Comparison of ENCODE assay signal across 9 cellular contexts in the genomic region with DNA sequence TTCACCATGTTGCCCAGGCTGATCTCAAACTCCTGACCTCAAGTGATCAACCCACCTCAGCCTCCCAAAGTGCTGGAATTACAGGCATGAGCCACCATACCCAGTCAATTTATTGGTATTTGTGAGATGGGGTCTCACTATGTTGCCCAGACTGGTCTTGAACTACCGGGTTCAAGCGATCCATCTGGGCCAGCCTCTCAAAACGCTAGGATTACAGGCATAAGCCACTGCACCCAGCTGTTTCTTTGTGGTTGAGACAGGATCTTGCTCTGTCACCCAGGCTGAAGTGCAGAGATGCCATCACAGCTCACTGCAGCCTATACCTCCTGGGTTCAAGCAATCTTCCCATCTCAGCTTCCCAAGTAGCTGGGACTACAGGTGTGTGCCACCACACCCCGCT. TPM values are rescaled to one million over a fixed set of nuclear protein-coding genes. Genes with fewer than 3 reads are reported as not detected.
DNase-seq lines count a peak whose midpoint lies in the region; ATAC-seq, FAIRE-seq and TF ChIP-seq lines count a peak whose summit lies in the region.
"Not testable (repeated sequence)": the region's sequence is repeated elsewhere in the genome, so short reads cannot be mapped to it uniquely, and the experiment has no call there.
"Had no signal": no experiment of that assay in that cellular context is flagged by ENCODE, and none has a peak within 500 bp of the region (broad histone marks: within the 10 kb centered on the region; RNA-seq: fewer than 3 reads in every experiment).

No MANE protein-coding gene starts in this region.

- TF ChIP-seq POLR2A in K562 (conservative IDR thresholded peaks at IDR 0.05); esophagus muscularis mucosa (IDR thresholded peaks at IDR 0.05; ENCODE audit: low read depth): not testable (repeated sequence)

- H3K27me3 ChIP-seq in K562 (ENCODE audit: control insufficient read depth in 2 of 2, insufficient read depth in 2 of 2, low read length in 2 of 2), result not testable (repeated sequence)
- H3K27me3 ChIP-seq in esophagus muscularis mucosa, result peaks cover 0 to 15% (median 0%) of the 10 kb centered on the region in 4 donors

- not testable (repeated sequence) for H3K9ac ChIP-seq in K562 (ENCODE audit: insufficient read depth in 1 of 2, low read depth in 2 of 2, low read length in 2 of 2)

- H3K4me1 ChIP-seq in HEK293 (ENCODE audit: control insufficient read depth, insufficient read depth, low read length), result not testable (repeated sequence)
- H3K4me1 ChIP-seq in K562 (replicated peaks in 1 of 2; ENCODE audit: control insufficient read depth in 2 of 2, insufficient read depth in 2 of 2, low read length in 2 of 2), result peaks cover 21 to 56% of the 10 kb centered on the region in 2 experiments
- peaks cover 13 to 53% (median 42%) of the 10 kb centered on the region in 4 donors for H3K4me1 ChIP-seq in esophagus muscularis mucosa

- H3K4me3 ChIP-seq in HEK293 (ENCODE audit: low read depth, low read length); K562; esophagus muscularis mucosa: not testable (repeated sequence)

- DNase-seq in MV-4-11 (lab: John Stamatoyannopoulos, UW), result peak; percentile 41
- DNase-seq in K562 (ENCODE audit: extremely low read depth in 1 of 4, low spot score in 3 of 4); esophagus muscularis mucosa (ENCODE audit: extremely low spot score): not testable (repeated sequence)

- H3K36me3 ChIP-seq in HEK293 (ENCODE audit: control insufficient read depth in 2 of 2, insufficient read depth in 1 of 2, low read length in 2 of 2); esophagus muscularis mucosa: not testable (repeated sequence)
- peaks cover 13% of the 10 kb centered on the region; the same call in 1 of the 3 replicates for H3K36me3 ChIP-seq in K562 (ENCODE audit: control insufficient read depth, insufficient read depth, low read length)

- not testable (repeated sequence) for H3K9me1 ChIP-seq in K562 (ENCODE audit: control insufficient read depth, insufficient read depth, low read length)

- H2AFZ ChIP-seq in K562 (ENCODE audit: low read depth, low read length), result not testable (repeated sequence)

- POLR2A ChIA-PET in HEK293 (lab: Yijun Ruan, JAX) (interaction anchor here (0.6 to 1.3 kb wide), 3 partner anchors 11 to 30 kb away, joined by 3 to 4 read pairs (median 3); no protein-coding TSS in a partner anchor), K562 (lab: Yijun Ruan, JAX) (interaction anchor here (2.6 kb wide), 1 partner anchor 10 kb away, joined by 14 read pairs; no protein-coding TSS in a partner anchor)

- intact Hi-C loops in K562 (cut with micrococcal nuclease); esophagus muscularis mucosa (cut with DNase I): not testable (repeated sequence)

- TF ChIP-seq EP300 in K562 (IDR thresholded peaks at IDR 0.05; ENCODE audit: low read length); esophagus muscularis mucosa (IDR thresholded peaks at IDR 0.05): not testable (repeated sequence)

- H3K27ac ChIP-seq in HEK293 (ENCODE audit: extremely low read depth, low read depth, low read length); K562 (ENCODE audit: extremely low read depth, low read depth, low read length): not testable (repeated sequence)
- H3K27ac ChIP-seq in esophagus muscularis mucosa (replicated peaks in 1 of 4), result peak overlapping the region in 3 of 4 donors; percentile 75 to 85 (median 76)

- not testable (repeated sequence) for H4K20me1 ChIP-seq in K562 (replicated peaks; ENCODE audit: control insufficient read depth, insufficient read depth, low read length)

- not testable (repeated sequence) for FAIRE-seq in K562 (lab: Jason Lieb, UNC)

- H3K4me2 ChIP-seq in K562 (ENCODE audit: insufficient read depth, low read length), result not testable (repeated sequence)

- in situ Hi-C loops in K562 (cut with MboI), result not testable (repeated sequence)

- WGBS in K562 (ENCODE audit: insufficient coverage, low coverage, missing lambda C conversion rate), result 56% methylated on average over 4 of the region's 4 CpGs
- WGBS in esophagus muscularis mucosa, result 85% methylated on average over 4 of the region's 4 CpGs

- H3K9me3 ChIP-seq in HEK293 (ENCODE audit: control insufficient read depth, insufficient read depth, low read depth, low read length); K562 (replicated peaks; ENCODE audit: control insufficient read depth, insufficient read depth, low read depth, low read length); esophagus muscularis mucosa: not testable (repeated sequence)

- TF ChIP-seq CTCF in HEK293 (tag by site-specific recombination; IDR thresholded peaks at IDR 0.05); K562 (IDR thresholded peaks at IDR 0.05 in 2 of 3, conservative IDR thresholded peaks at IDR 0.05 in 1 of 3; ENCODE audit: insufficient read depth in 2 of 3, low read depth in 1 of 3, low read length in 3 of 3); esophagus muscularis mucosa (IDR thresholded peaks at IDR 0.05): not testable (repeated sequence)

- not testable (repeated sequence) for ATAC-seq in K562

- not testable (repeated sequence) for BruUV-seq in K562 (replicated peaks; lab: Mats Ljungman, UMichigan)

- TF ChIP-seq RAD21 in K562 (CRISPR knock-in tag; conservative IDR thresholded peaks at IDR 0.05 in 1 of 2, IDR thresholded peaks at IDR 0.05 in 1 of 2), result not testable (repeated sequence)

- H3K79me2 ChIP-seq in K562 (ENCODE audit: control insufficient read depth, insufficient read depth, low read length), result not testable (repeated sequence)

- CTCF ChIA-PET in HEK293 (lab: Yijun Ruan, JAX), result interaction anchor here (0.9 kb wide), 1 partner anchor 27 kb away, joined by 3 read pairs; no protein-coding TSS in a partner anchor
- CTCF ChIA-PET in K562 (lab: Yijun Ruan, JAX; ENCODE audit: low intra/inter-chr PET ratio), result not testable (repeated sequence)

RNA-seq across cellular contexts. Expression of gene GIPC3, which starts 3.5 kb away (rescaled TPM):
- 2.6 and 7.5 TPM in 2 replicates for total RNA-seq in K562 (2011; cell fraction: chromatin; rRNA removed; ENCODE audit: low replicate concordance)
- total RNA-seq in K562 (2011; cell fraction: nucleolus; rRNA removed), result 3.8 and 5.5 TPM in 2 replicates
- 3.2 and 4.0 TPM in 2 replicates for total RNA-seq in K562 (2011; cell fraction: nucleoplasm; rRNA removed)
- total RNA-seq in K562 (2014; rRNA removed) (0.54 and 1.2 TPM in 2 replicates), K562 (2014; rRNA removed; fragmentation: Illumina TruSeq; extraction: Trizol) (0.83 and 0.91 TPM in 2 replicates), K562 (2015; rRNA removed; fragmentation: Illumina TruSeq; extraction: Trizol) (0.98 and 1.0 TPM in 2 replicates), K562 (2021) (3.3 and 3.9 TPM in 2 replicates), esophagus muscularis mucosa (10 to 100 TPM in 1 of 4 donors, 1 to 10 TPM in 3; 4.1 to 17.5 (median 4.9) TPM)
- polyA plus RNA-seq in K562 (2011; rRNA removed) (2.5 and 3.1 TPM in 2 replicates), K562 (2014; fragmentation: Illumina TruSeq; extraction: Trizol) (3.0 and 3.6 TPM in 2 replicates), K562 (2014; fragmentation: Nextera tagmentation; extraction: Ambion mirVana) (under 1 TPM in 1 of 2 experiments, not detected in 1; 0.03 TPM), K562 (2014; rRNA removed) (1.9 and 2.3 TPM in 2 replicates)
- 3.0 and 4.9 TPM in 2 replicates for polyA plus RNA-seq in K562 (2011; cell fraction: cytosol; rRNA removed)
- 5.3 and 8.9 TPM in 2 replicates for polyA plus RNA-seq in K562 (2011; cell fraction: nucleus; rRNA removed)
- 3.6 and 14.1 TPM in 2 replicates for polyA plus RNA-seq in K562 (2012)
- 2.0 and 3.2 TPM in 2 replicates for polyA minus RNA-seq in K562 (2011; rRNA and poly(A)+ RNA removed)
- 5.9 and 6.7 TPM in 2 replicates for polyA minus RNA-seq in K562 (2011; cell fraction: cytosol; rRNA and poly(A)+ RNA removed)
- polyA minus RNA-seq in K562 (2011; cell fraction: nucleus; rRNA and poly(A)+ RNA removed), result 1.6 and 2.1 TPM in 2 replicates
- total RNA-seq: Daoy, G401, GM12878 had no signal
- polyA plus RNA-seq: GM12878 had no signal

RNA-seq across cellular contexts. Expression of gene HMG20B, which starts 9.0 kb away (rescaled TPM):
- total RNA-seq in K562 (2011; cell fraction: chromatin; rRNA removed; ENCODE audit: low replicate concordance), result 47.2 and 115 TPM in 2 replicates
- total RNA-seq in K562 (2011; cell fraction: nucleolus; rRNA removed), result 85.8 and 97.1 TPM in 2 replicates
- total RNA-seq in K562 (2011; cell fraction: nucleoplasm; rRNA removed), result 68.6 and 70.5 TPM in 2 replicates
- 137 and 148 TPM in 2 replicates for total RNA-seq in K562 (2014; rRNA removed)
- total RNA-seq in K562 (2014; rRNA removed; fragmentation: Illumina TruSeq; extraction: Trizol), result 18.2 and 18.5 TPM in 2 replicates
- 37.6 and 38.6 TPM in 2 replicates for total RNA-seq in K562 (2015; rRNA removed; fragmentation: Illumina TruSeq; extraction: Trizol)
- 122 and 125 TPM in 2 replicates for total RNA-seq in K562 (2021)
- polyA plus RNA-seq in K562 (2011; rRNA removed), result 47.6 and 54.4 TPM in 2 replicates
- polyA plus RNA-seq in K562 (2011; cell fraction: cytosol; rRNA removed), result 49.5 and 107 TPM in 2 replicates
- polyA plus RNA-seq in K562 (2011; cell fraction: nucleus; rRNA removed), result 169 and 253 TPM in 2 replicates
- 75.9 and 122 TPM in 2 replicates for polyA plus RNA-seq in K562 (2012)
- 25.6 and 53.2 TPM in 2 replicates for polyA plus RNA-seq in K562 (2014; fragmentation: Illumina TruSeq; extraction: Trizol)
- under 1 TPM; 0.35 to 0.78 TPM for polyA plus RNA-seq in K562 (2014; fragmentation: Nextera tagmentation; extraction: Ambion mirVana)
- 159 and 172 TPM in 2 replicates for polyA plus RNA-seq in K562 (2014; rRNA removed)
- polyA minus RNA-seq in K562 (2011; rRNA and poly(A)+ RNA removed), result 8.0 and 11.1 TPM in 2 replicates
- 24.4 and 30.8 TPM in 2 replicates for polyA minus RNA-seq in K562 (2011; cell fraction: cytosol; rRNA and poly(A)+ RNA removed)
- 24.4 and 30.4 TPM in 2 replicates for polyA minus RNA-seq in K562 (2011; cell fraction: nucleus; rRNA and poly(A)+ RNA removed)
- 100 to 1,000 TPM; 136 to 202 (median 161) TPM for total RNA-seq in esophagus muscularis mucosa

RNA-seq across cellular contexts. Expression of gene MFSD12, which starts 24.4 kb away (rescaled TPM):
- total RNA-seq in K562 (2011; cell fraction: chromatin; rRNA removed; ENCODE audit: low replicate concordance), result 80.9 and 267 TPM in 2 replicates
- total RNA-seq in K562 (2011; cell fraction: nucleolus; rRNA removed), result 253 and 311 TPM in 2 replicates
- 151 and 160 TPM in 2 replicates for total RNA-seq in K562 (2011; cell fraction: nucleoplasm; rRNA removed)
- 99.9 and 103 TPM in 2 replicates for total RNA-seq in K562 (2014; rRNA removed)
- 18.8 and 21.5 TPM in 2 replicates for total RNA-seq in K562 (2014; rRNA removed; fragmentation: Illumina TruSeq; extraction: Trizol)
- 34.8 and 40.7 TPM in 2 replicates for total RNA-seq in K562 (2015; rRNA removed; fragmentation: Illumina TruSeq; extraction: Trizol)
- total RNA-seq in K562 (2021), result 110 and 112 TPM in 2 replicates
- 31.8 and 53.9 TPM in 2 replicates for polyA plus RNA-seq in K562 (2011; rRNA removed)
- polyA plus RNA-seq in K562 (2011; cell fraction: cytosol; rRNA removed), result 48.2 and 140 TPM in 2 replicates
- polyA plus RNA-seq in K562 (2011; cell fraction: nucleus; rRNA removed), result 127 and 224 TPM in 2 replicates
- 63.5 and 81.8 TPM in 2 replicates for polyA plus RNA-seq in K562 (2012)
- 28.2 and 63.0 TPM in 2 replicates for polyA plus RNA-seq in K562 (2014; fragmentation: Illumina TruSeq; extraction: Trizol)
- 1 to 10 TPM in 1 of 2 experiments, under 1 TPM in 1; 0.69 to 1.7 TPM for polyA plus RNA-seq in K562 (2014; fragmentation: Nextera tagmentation; extraction: Ambion mirVana)
- 79.9 and 80.7 TPM in 2 replicates for polyA plus RNA-seq in K562 (2014; rRNA removed)
- polyA minus RNA-seq in K562 (2011; rRNA and poly(A)+ RNA removed), result 19.6 and 27.4 TPM in 2 replicates
- 64.0 and 66.5 TPM in 2 replicates for polyA minus RNA-seq in K562 (2011; cell fraction: cytosol; rRNA and poly(A)+ RNA removed)
- 38.5 and 38.8 TPM in 2 replicates for polyA minus RNA-seq in K562 (2011; cell fraction: nucleus; rRNA and poly(A)+ RNA removed)
- total RNA-seq in esophagus muscularis mucosa, result 10 to 100 TPM; 28.2 to 87.0 (median 62.4) TPM

RNA-seq across cellular contexts. Expression of gene TBXA2R, which starts 24.9 kb away (rescaled TPM):
- 10.2 and 37.7 TPM in 2 replicates for total RNA-seq in K562 (2011; cell fraction: chromatin; rRNA removed; ENCODE audit: low replicate concordance)
- 58.8 and 84.5 TPM in 2 replicates for total RNA-seq in K562 (2011; cell fraction: nucleolus; rRNA removed)
- total RNA-seq in K562 (2011; cell fraction: nucleoplasm; rRNA removed), result 27.7 and 36.4 TPM in 2 replicates
- total RNA-seq in K562 (2014; rRNA removed), result 2.5 and 5.2 TPM in 2 replicates
- total RNA-seq in K562 (2014; rRNA removed; fragmentation: Illumina TruSeq; extraction: Trizol), result 2.3 and 2.8 TPM in 2 replicates
- 2.5 and 3.1 TPM in 2 replicates for total RNA-seq in K562 (2015; rRNA removed; fragmentation: Illumina TruSeq; extraction: Trizol)
- total RNA-seq in K562 (2021), result 21.0 and 24.0 TPM in 2 replicates
- polyA plus RNA-seq in K562 (2011; rRNA removed), result 2.9 and 4.4 TPM in 2 replicates
- 4.0 and 21.7 TPM in 2 replicates for polyA plus RNA-seq in K562 (2011; cell fraction: cytosol; rRNA removed)
- 3.7 and 12.5 TPM in 2 replicates for polyA plus RNA-seq in K562 (2011; cell fraction: nucleus; rRNA removed)
- 11.5 and 11.6 TPM in 2 replicates for polyA plus RNA-seq in K562 (2012)
- polyA plus RNA-seq in K562 (2014; fragmentation: Illumina TruSeq; extraction: Trizol), result 4.3 and 6.7 TPM in 2 replicates
- polyA plus RNA-seq in K562 (2014; fragmentation: Nextera tagmentation; extraction: Ambion mirVana), result 1 to 10 TPM; 1.5 to 2.6 TPM
- polyA plus RNA-seq in K562 (2014; rRNA removed), result 5.7 and 6.1 TPM in 2 replicates
- 0.90 and 1.6 TPM in 2 replicates for polyA minus RNA-seq in K562 (2011; rRNA and poly(A)+ RNA removed)
- 17.4 and 19.6 TPM in 2 replicates for polyA minus RNA-seq in K562 (2011; cell fraction: cytosol; rRNA and poly(A)+ RNA removed)
- polyA minus RNA-seq in K562 (2011; cell fraction: nucleus; rRNA and poly(A)+ RNA removed), result 3.1 and 6.1 TPM in 2 replicates
- total RNA-seq in esophagus muscularis mucosa, result 10 to 100 TPM in 1 of 4 donors, 1 to 10 TPM in 3; 4.8 to 17.2 (median 7.7) TPM
- total RNA-seq: Daoy, GM12878 had no signal

RNA-seq across cellular contexts. Expression of gene TEKTIP1, which starts 42.8 kb away (rescaled TPM):
- not detected in 2 replicates for total RNA-seq in K562 (2011; cell fraction: chromatin; rRNA removed; ENCODE audit: low replicate concordance)
- not detected in 2 replicates for total RNA-seq in K562 (2011; cell fraction: nucleolus; rRNA removed)
- not detected in 2 replicates for total RNA-seq in K562 (2011; cell fraction: nucleoplasm; rRNA removed)
- total RNA-seq in K562 (2014; rRNA removed), result not detected in 2 replicates
- total RNA-seq in K562 (2014; rRNA removed; fragmentation: Illumina TruSeq; extraction: Trizol), result not detected in 2 replicates
- total RNA-seq in K562 (2015; rRNA removed; fragmentation: Illumina TruSeq; extraction: Trizol), result 0.26 TPM in 1 of 2 replicates, not detected in the other
- 0.29 and 0.66 TPM in 2 replicates for total RNA-seq in K562 (2021)
- not detected in 2 replicates for polyA plus RNA-seq in K562 (2011; rRNA removed)
- polyA plus RNA-seq in K562 (2011; cell fraction: cytosol; rRNA removed), result not detected in 2 replicates
- 0.53 TPM in 1 of 2 replicates, not detected in the other for polyA plus RNA-seq in K562 (2011; cell fraction: nucleus; rRNA removed)
- 0.44 and 0.68 TPM in 2 replicates for polyA plus RNA-seq in K562 (2012)
- polyA plus RNA-seq in K562 (2014; fragmentation: Illumina TruSeq; extraction: Trizol), result not detected in 2 replicates
- not detected for polyA plus RNA-seq in K562 (2014; fragmentation: Nextera tagmentation; extraction: Ambion mirVana)
- polyA plus RNA-seq in K562 (2014; rRNA removed), result not detected in 2 replicates
- not detected in 2 replicates for polyA minus RNA-seq in K562 (2011; rRNA and poly(A)+ RNA removed)
- polyA minus RNA-seq in K562 (2011; cell fraction: cytosol; rRNA and poly(A)+ RNA removed), result not detected in 2 replicates
- polyA minus RNA-seq in K562 (2011; cell fraction: nucleus; rRNA and poly(A)+ RNA removed), result not detected in 2 replicates
- not detected for total RNA-seq in esophagus muscularis mucosa
- total RNA-seq: Daoy, G401 had no signal
- polyA plus RNA-seq: AG04450, CD14-positive monocyte had no signal
